ENCODE assay signal across 9 cellular contexts in genomic region chr18:33898427-33898826, GRCh38.
"Had no signal": no experiment of that assay in that cellular context is flagged by ENCODE, and none has a peak within 500 bp of the region (broad histone marks: within the 10 kb centered on the region; RNA-seq: fewer than 3 reads in every experiment).

No MANE protein-coding gene starts in this region.

- DNase-seq: IMR-90, KBM-7, KG1 had no signal

- H3K4me1 Mint-ChIP-seq: IgD-negative memory B cell had no signal

- H3K4me2 ChIP-seq: KMS-11 had no signal

- H3K9ac ChIP-seq: KMS-11 had no signal

- H3K27ac ChIP-seq: HL-60, KMS-11 had no signal

- FAIRE-seq: HepG2, HTR-8/SVneo, K562 had no signal

- H3K36me3 Mint-ChIP-seq: IgD-negative memory B cell had no signal

- ATAC-seq: HepG2, K562 had no signal

- H3K4me3 ChIP-seq: K562 had no signal

- H3K4me3 Mint-ChIP-seq: IgD-negative memory B cell had no signal

- H3K27ac Mint-ChIP-seq: IgD-negative memory B cell had no signal

- H3K27me3 Mint-ChIP-seq: IgD-negative memory B cell had no signal
